In genomic region chr19:46724468-46724867, GRCh38 we compare ENCODE assay signal across 16 cellular contexts.
"Had no signal": no experiment of that assay in that cellular context is flagged by ENCODE, and none has a peak within 500 bp of the region (broad histone marks: within the 10 kb centered on the region; RNA-seq: fewer than 3 reads in every experiment).

No MANE protein-coding gene starts in this region.

- H3K4me3 Mint-ChIP-seq: activated naive CD4-positive, alpha-beta T cell treated with anti-CD3 and anti-CD28 coated beads, Interleukin-2, amount 50 U/mL, for 24 hours; naive thymus-derived CD8-positive, alpha-beta T cell; stimulated activated naive CD8-positive, alpha-beta T cell treated with anti-CD3 and anti-CD28 coated beads, Interleukin-15, Interleukin-2, amounts not matched to agents 100 ng/mL and 50 ng/mL, for 24 hours had no signal

- H3K4me3 ChIP-seq: coronary artery, esophagus squamous epithelium, mucosa of descending colon, prostate gland, right lobe of liver, smooth muscle cell, suprapubic skin, upper lobe of left lung had no signal

- H3K9me3 ChIP-seq: esophagus squamous epithelium, mucosa of descending colon, prostate gland, right lobe of liver, suprapubic skin, upper lobe of left lung had no signal

- H3K4me2 ChIP-seq: smooth muscle cell had no signal

- H3K27ac ChIP-seq: coronary artery, esophagus squamous epithelium, prostate gland, right lobe of liver, suprapubic skin, upper lobe of left lung had no signal

- H3K27me3 Mint-ChIP-seq: activated naive CD4-positive, alpha-beta T cell treated with anti-CD3 and anti-CD28 coated beads, Interleukin-2, amount 50 U/mL, for 24 hours; naive thymus-derived CD8-positive, alpha-beta T cell; stimulated activated naive CD8-positive, alpha-beta T cell treated with anti-CD3 and anti-CD28 coated beads, Interleukin-15, Interleukin-2, amounts not matched to agents 100 ng/mL and 50 ng/mL, for 24 hours had no signal

- H3K4me1 ChIP-seq: prostate gland had no signal

- DNase-seq: activated CD4-positive, CD25-positive, alpha-beta regulatory T cell treated with anti-CD3 and anti-CD28 coated beads, Interleukin-2, amount 50 U/mL, for 72 hours; activated T-cell treated with anti-CD3 and anti-CD28 coated beads for 4 hours; effector CD4-positive, alpha-beta T cell; esophagus squamous epithelium; naive thymus-derived CD8-positive, alpha-beta T cell; nucleus accumbens; upper lobe of left lung had no signal

- H3K9me3 Mint-ChIP-seq: activated naive CD4-positive, alpha-beta T cell treated with anti-CD3 and anti-CD28 coated beads, Interleukin-2, amount 50 U/mL, for 24 hours; activated T-helper 2 cell treated with anti-CD3 and anti-CD28 coated beads, Interferon-gamma antibody, Interleukin-2, Interleukin-4, amounts not matched to agents 10 μg/mL and 5 μg/mL and 100 μg/mL, durations not matched to agents 14 hours and 24 hours and 36 hours; naive thymus-derived CD8-positive, alpha-beta T cell; stimulated activated naive CD8-positive, alpha-beta T cell treated with anti-CD3 and anti-CD28 coated beads, Interleukin-15, Interleukin-2, amounts not matched to agents 100 ng/mL and 50 ng/mL, for 24 hours had no signal

- H3K27me3 ChIP-seq: esophagus squamous epithelium, right lobe of liver, suprapubic skin, upper lobe of left lung had no signal

- H3K27ac Mint-ChIP-seq: activated naive CD4-positive, alpha-beta T cell treated with anti-CD3 and anti-CD28 coated beads, Interleukin-2, amount 50 U/mL, for 24 hours; activated T-helper 2 cell treated with anti-CD3 and anti-CD28 coated beads, Interferon-gamma antibody, Interleukin-2, Interleukin-4, amounts not matched to agents 10 μg/mL and 5 μg/mL and 100 μg/mL, durations not matched to agents 14 hours and 24 hours and 36 hours; stimulated activated naive CD8-positive, alpha-beta T cell treated with anti-CD3 and anti-CD28 coated beads, Interleukin-15, Interleukin-2, amounts not matched to agents 100 ng/mL and 50 ng/mL, for 24 hours had no signal
